11 cellular contexts compared by ENCODE assay signal in genomic region chr4:142091085-142091513, GRCh38.
DNase-seq lines count a peak whose midpoint lies in the region; ATAC-seq and TF ChIP-seq lines count a peak whose summit lies in the region.
"Had no signal": no experiment of that assay in that cellular context is flagged by ENCODE, and none has a peak within 500 bp of the region (broad histone marks: within the 10 kb centered on the region; RNA-seq: fewer than 3 reads in every experiment).

No MANE protein-coding gene starts in this region.

- peak; percentile 41 for DNase-seq in HFF-Myc (ENCODE audit: extremely low read depth, low read depth)
- DNase-seq in brain microvascular endothelial cell = peak; percentile 84
- DNase-seq in right atrium auricular region (ENCODE audit: low spot score) = no peak
- no peak for DNase-seq in MM.1S
- DNase-seq in A673 (ENCODE audit: low spot score) = no peak
- DNase-seq in NCI-H524 treated with DMSO at 0.1 percent for 48 hours (lab: John Stamatoyannopoulos, UW) = no peak
- DNase-seq: effector CD8-positive, alpha-beta T cell; NCI-H1105; SHP77 had no signal

- no peak overlapping the region for H3K4me3 ChIP-seq in HFF-Myc (replicated peaks; ENCODE audit: low read depth, low read length)
- no peak overlapping the region for H3K4me3 ChIP-seq in brain microvascular endothelial cell (ENCODE audit: low read depth, low read length)
- H3K4me3 ChIP-seq in right atrium auricular region = no peak overlapping the region
- H3K4me3 ChIP-seq in stomach smooth muscle (ENCODE audit: low read length in 2 of 2) = no peak overlapping the region
- no peak overlapping the region for H3K4me3 ChIP-seq in MM.1S (ENCODE audit: low read length)
- H3K4me3 ChIP-seq in A673 (ENCODE audit: low read depth, low read length, poor library complexity, severe bottlenecking) = no peak overlapping the region

- no peak overlapping the region for H3K4me2 ChIP-seq in MM.1S (ENCODE audit: low read depth, low read length)

- in situ Hi-C loops in brain microvascular endothelial cell (cut with HindIII; ENCODE audit: low pct_ligation_motif_present, low sequenced_read_pairs) = no loop called here

- no peak for ATAC-seq in GM21360 (IDR thresholded peaks at IDR 0.05; ENCODE audit: unreplicated experiment)

- H3K9me3 ChIP-seq in right atrium auricular region (no peaks in the 10 kb centered on the region), stomach smooth muscle (ENCODE audit: control insufficient read depth in 2 of 2, low read length in 2 of 2) (no peaks in the 10 kb centered on the region), MM.1S (replicated peaks; ENCODE audit: insufficient read depth, low read length) (no peaks in the 10 kb centered on the region), A673 (ENCODE audit: low read depth, low read length, poor library complexity, severe bottlenecking) (no peaks in the 10 kb centered on the region)

- CTCF ChIA-PET in A673 (lab: Charles Lee) = no interaction called here

- no peak overlapping the region for H2AFZ ChIP-seq in MM.1S (ENCODE audit: low read length)

- no peak for TF ChIP-seq CTCF in HFF-Myc (IDR thresholded peaks at IDR 0.05; ENCODE audit: low read depth, low read length, missing control alignments)
- no peak for TF ChIP-seq CTCF in brain microvascular endothelial cell (IDR thresholded peaks at IDR 0.05; ENCODE audit: low read depth, low read length, missing control alignments)
- no peak for TF ChIP-seq CTCF in right atrium auricular region (IDR thresholded peaks at IDR 0.05)
- no peak for TF ChIP-seq CTCF in MM.1S (IDR thresholded peaks at IDR 0.05; ENCODE audit: low read length)
- no peak for TF ChIP-seq CTCF in A673 (conservative IDR thresholded peaks at IDR 0.05; ENCODE audit: low read depth, low read length)

- H3K36me3 ChIP-seq in brain microvascular endothelial cell (replicated peaks) = no peaks in the 10 kb centered on the region
- H3K36me3 ChIP-seq in right atrium auricular region = no peaks in the 10 kb centered on the region
- H3K36me3 ChIP-seq in stomach smooth muscle (ENCODE audit: control insufficient read depth in 2 of 2, insufficient read depth in 2 of 2, low read length in 2 of 2) = no peaks in the 10 kb centered on the region
- no peaks in the 10 kb centered on the region for H3K36me3 ChIP-seq in MM.1S (replicated peaks; ENCODE audit: insufficient read depth, low read length)
- H3K36me3 ChIP-seq in A673 (ENCODE audit: insufficient read depth, low read length, poor library complexity, severe bottlenecking) = no peaks in the 10 kb centered on the region

- H3K27me3 ChIP-seq in brain microvascular endothelial cell (replicated peaks) = no peaks in the 10 kb centered on the region
- H3K27me3 ChIP-seq in right atrium auricular region = no peaks in the 10 kb centered on the region
- no peaks in the 10 kb centered on the region for H3K27me3 ChIP-seq in stomach smooth muscle (ENCODE audit: control insufficient read depth in 1 of 2, insufficient read depth in 2 of 2, low read length in 2 of 2)
- no peaks in the 10 kb centered on the region for H3K27me3 ChIP-seq in MM.1S (replicated peaks; ENCODE audit: insufficient read depth, low read length)
- no peaks in the 10 kb centered on the region for H3K27me3 ChIP-seq in A673 (replicated peaks; ENCODE audit: insufficient read depth, low read depth, low read length, poor library complexity)

- POLR2A ChIA-PET in A673 (lab: Charles Lee; ENCODE audit: low non-redundant PET) = no interaction called here

- H3K4me1 ChIP-seq in right atrium auricular region (no peaks in the 10 kb centered on the region), stomach smooth muscle (ENCODE audit: control insufficient read depth, insufficient read depth, low read length) (no peaks in the 10 kb centered on the region), MM.1S (ENCODE audit: low read length) (no peaks in the 10 kb centered on the region), A673 (ENCODE audit: insufficient read depth, low read length, poor library complexity, severe bottlenecking) (no peaks in the 10 kb centered on the region)

- H3K27ac ChIP-seq in brain microvascular endothelial cell = peak overlapping the region; percentile 99
- peak overlapping the region; percentile 63 to 88 for H3K27ac ChIP-seq in right atrium auricular region
- peak overlapping the region; percentile 18 for H3K27ac ChIP-seq in stomach smooth muscle (ENCODE audit: low read length)
- H3K27ac ChIP-seq in MM.1S (ENCODE audit: low read length) = no peak overlapping the region
- H3K27ac ChIP-seq in A673 (ENCODE audit: low read depth, low read length, poor library complexity, severe bottlenecking) = no peak overlapping the region

- BruUV-seq in A673 (replicated peaks; lab: Mats Ljungman, UMichigan) = no TSS peak

- H3F3A ChIP-seq in MM.1S (ENCODE audit: insufficient read depth, low read length) = no peaks in the 10 kb centered on the region

- no peaks in the 10 kb centered on the region for H4K20me1 ChIP-seq in MM.1S (ENCODE audit: insufficient read depth, low read length)

- no peaks in the 10 kb centered on the region for H3K9me2 ChIP-seq in MM.1S (replicated peaks; ENCODE audit: insufficient read depth, low read length)

- H3K79me2 ChIP-seq in MM.1S (ENCODE audit: low read length) = no peaks in the 10 kb centered on the region

- H3K9ac ChIP-seq in stomach smooth muscle (ENCODE audit: low read length in 2 of 2) = no peak overlapping the region
- no peak overlapping the region for H3K9ac ChIP-seq in MM.1S (ENCODE audit: low read length)

- intact Hi-C loops in A673 (cut with micrococcal nuclease; ENCODE audit: unreplicated experiment) = no loop called here

Comparison
In these comparisons a context has a peak if more than half of its experiments do, and no peak if none do; other contexts are left out.
1. DNase-seq: peak in HFF-Myc (single experiment) and brain microvascular endothelial cell (single experiment); none in right atrium auricular region (single experiment), MM.1S (single experiment), A673 (single experiment) and NCI-H524 treated with DMSO at 0.1 percent for 48 hours (single experiment).
2. H3K27ac ChIP-seq: peak in brain microvascular endothelial cell (single experiment), right atrium auricular region (2 of 2) and stomach smooth muscle (single experiment); none in MM.1S (single experiment) and A673 (single experiment).